13 cellular contexts compared by ENCODE assay signal in genomic region chr10:96740141-96740540, GRCh38. TPM values are rescaled to one million over a fixed set of nuclear protein-coding genes. Genes with fewer than 3 reads are reported as not detected.
"Had no signal": no experiment of that assay in that cellular context is flagged by ENCODE, and none has a peak within 500 bp of the region (broad histone marks: within the 10 kb centered on the region; RNA-seq: fewer than 3 reads in every experiment).

No MANE protein-coding gene starts in this region.

- H3K27me3 ChIP-seq: right lobe of liver, suprapubic skin, upper lobe of right lung had no signal

- H3K27me3 Mint-ChIP-seq: activated naive CD4-positive, alpha-beta T cell treated with anti-CD3 and anti-CD28 coated beads, Interleukin-2, amount 50 U/mL, for 24 hours; natural killer cell treated with Interleukin-12 subunit alpha and Interleukin-12 subunit beta and Interleukin-15 and Interleukin-18, amount 100 ng/mL, for 72 hours had no signal

- H3K9me3 ChIP-seq: heart right ventricle, prostate gland, right lobe of liver, suprapubic skin, upper lobe of right lung had no signal

- H3K36me3 ChIP-seq: heart right ventricle, prostate gland, right lobe of liver, suprapubic skin, upper lobe of right lung had no signal

- H3K4me3 ChIP-seq: heart right ventricle, prostate gland, right lobe of liver, suprapubic skin, upper lobe of right lung had no signal

- H3K4me1 ChIP-seq: prostate gland, right lobe of liver, suprapubic skin, upper lobe of right lung had no signal

- H3K27ac Mint-ChIP-seq: activated naive CD4-positive, alpha-beta T cell treated with anti-CD3 and anti-CD28 coated beads, Interleukin-2, amount 50 U/mL, for 24 hours had no signal

- H3K4me3 Mint-ChIP-seq: activated naive CD4-positive, alpha-beta T cell treated with anti-CD3 and anti-CD28 coated beads, Interleukin-2, amount 50 U/mL, for 24 hours; natural killer cell treated with Interleukin-12 subunit alpha and Interleukin-12 subunit beta and Interleukin-15 and Interleukin-18, amount 100 ng/mL, for 72 hours had no signal

- H3K27ac ChIP-seq: prostate gland, right lobe of liver, suprapubic skin, upper lobe of right lung had no signal

- H3K9me3 Mint-ChIP-seq: activated naive CD4-positive, alpha-beta T cell treated with anti-CD3 and anti-CD28 coated beads, Interleukin-2, amount 50 U/mL, for 24 hours; natural killer cell treated with Interleukin-12 subunit alpha and Interleukin-12 subunit beta and Interleukin-15 and Interleukin-18, amount 100 ng/mL, for 72 hours had no signal

- DNase-seq: activated effector memory CD4-positive, alpha-beta T cell treated with Interleukin-2 at 50 U/mL for 16 hours; activated T-cell treated with anti-CD3 and anti-CD28 coated beads, Interleukin-2, amount 50 U/mL, for 1 hour; kidney; stimulated activated CD4-positive, alpha-beta T cell treated with anti-CD3 and anti-CD28 coated beads, Interleukin-2, amount 100 ng/mL, for 24 hours; stimulated activated naive CD8-positive, alpha-beta T cell treated with anti-CD3 and anti-CD28 coated beads, Interleukin-15, Interleukin-2, amounts not matched to agents 100 U/mL and 50 U/mL, for 24 hours; upper lobe of right lung had no signal

- H3K36me3 Mint-ChIP-seq: activated naive CD4-positive, alpha-beta T cell treated with anti-CD3 and anti-CD28 coated beads, Interleukin-2, amount 50 U/mL, for 24 hours; natural killer cell treated with Interleukin-12 subunit alpha and Interleukin-12 subunit beta and Interleukin-15 and Interleukin-18, amount 100 ng/mL, for 72 hours had no signal

RNA-seq across cellular contexts. Expression of gene PIK3AP1, which starts 19.8 kb away (rescaled TPM):
- total RNA-seq: lung microvascular endothelial cell had no signal
